In genomic region chr6:100785982-100786381, GRCh38 we compare ENCODE assay signal across 22 cellular contexts.
A peak's percentile ranks its signal among the peaks of the same experiment; 100 is the strongest.
DNase-seq lines count a peak whose midpoint lies in the region; ATAC-seq, FAIRE-seq and TF ChIP-seq lines count a peak whose summit lies in the region.
"Had no signal": no experiment of that assay in that cellular context is flagged by ENCODE, and none has a peak within 500 bp of the region (broad histone marks: within the 10 kb centered on the region; RNA-seq: fewer than 3 reads in every experiment).

No MANE protein-coding gene starts in this region.

- H3K27me3 ChIP-seq in effector memory CD4-positive, alpha-beta T cell (replicated peaks; ENCODE audit: control insufficient read depth, insufficient read depth, low read length, poor library complexity, severe bottlenecking), result no peaks in the 10 kb centered on the region

- H3K36me3 Mint-ChIP-seq in stimulated activated effector memory CD8-positive, alpha-beta T cell treated with anti-CD3 and anti-CD28 coated beads, Interleukin-12 subunit alpha, Interleukin-12 subunit beta, amount 100 ng/mL, for 72 hours, result no peaks in the 10 kb centered on the region
- peaks cover 25% of the 10 kb centered on the region for H3K36me3 Mint-ChIP-seq in activated CD8-positive, alpha-beta T cell treated with anti-CD3 and anti-CD28 coated beads for 36 hours (ENCODE audit: low read depth)

- H3K9me3 ChIP-seq in effector memory CD4-positive, alpha-beta T cell (ENCODE audit: control insufficient read depth, low read length), result no peaks in the 10 kb centered on the region
- H3K9me3 ChIP-seq: A549, Caco-2, HAP-1 had no signal

- H3K4me3 ChIP-seq in effector memory CD4-positive, alpha-beta T cell (ENCODE audit: insufficient read depth, low read depth, low read length, poor library complexity, severe bottlenecking), result no peak overlapping the region
- H3K4me3 ChIP-seq: A549, GM23248, HAP-1 had no signal

- no peak overlapping the region for H3K27ac Mint-ChIP-seq in stimulated activated effector memory CD8-positive, alpha-beta T cell treated with anti-CD3 and anti-CD28 coated beads, Interleukin-12 subunit alpha, Interleukin-12 subunit beta, amount 100 ng/mL, for 72 hours
- no peak overlapping the region for H3K27ac Mint-ChIP-seq in activated CD8-positive, alpha-beta T cell treated with anti-CD3 and anti-CD28 coated beads for 36 hours
- H3K27ac Mint-ChIP-seq: CD4-positive, alpha-beta T cell; IgD-negative memory B cell had no signal

- no peaks in the 10 kb centered on the region for H3K9me3 Mint-ChIP-seq in stimulated activated effector memory CD8-positive, alpha-beta T cell treated with anti-CD3 and anti-CD28 coated beads, Interleukin-12 subunit alpha, Interleukin-12 subunit beta, amount 100 ng/mL, for 72 hours
- no peaks in the 10 kb centered on the region for H3K9me3 Mint-ChIP-seq in activated CD8-positive, alpha-beta T cell treated with anti-CD3 and anti-CD28 coated beads for 36 hours
- H3K9me3 Mint-ChIP-seq: CD4-positive, alpha-beta T cell; IgD-negative memory B cell had no signal

- intact Hi-C loops in activated CD8-positive, alpha-beta T cell treated with anti-CD3 and anti-CD28 coated beads for 36 hours (cut with micrococcal nuclease), result no loop called here

- DNase-seq in GM19239 (ENCODE audit: insufficient read length, low spot score) (no peak), brain pericyte (ENCODE audit: low read depth, low spot score) (peak; percentile 48), HCEC 1CT (no peak)
- no peak for DNase-seq in stimulated activated effector memory CD8-positive, alpha-beta T cell treated with anti-CD3 and anti-CD28 coated beads, Interleukin-12 subunit alpha, Interleukin-12 subunit beta, amount 100 ng/mL, for 72 hours (ENCODE audit: low spot score in 2 of 2)
- DNase-seq in activated CD8-positive, alpha-beta T cell treated with anti-CD3 and anti-CD28 coated beads for 36 hours, result no peak
- DNase-seq in effector memory CD4-positive, alpha-beta T cell, result no peak
- DNase-seq: AML-193; Caco-2; CD4-positive, alpha-beta T cell; DMS153; DMS79; GDM1; GM23248; Karpas-422; KBM-7 had no signal

- peak; percentile 4 for FAIRE-seq in GM19239 (lab: Jason Lieb, UNC)
- FAIRE-seq: A549, HTR-8/SVneo had no signal

- no peaks in the 10 kb centered on the region for H3K36me3 ChIP-seq in effector memory CD4-positive, alpha-beta T cell (ENCODE audit: control insufficient read depth, insufficient read depth, low read length)
- H3K36me3 ChIP-seq: HAP-1 had no signal

- H3K4me1 ChIP-seq in effector memory CD4-positive, alpha-beta T cell (ENCODE audit: control insufficient read depth, insufficient read depth, low read length, poor library complexity, severe bottlenecking), result no peaks in the 10 kb centered on the region
- H3K4me1 ChIP-seq: A549, Caco-2, HAP-1 had no signal

- H3K27me3 Mint-ChIP-seq in activated CD8-positive, alpha-beta T cell treated with anti-CD3 and anti-CD28 coated beads for 36 hours, result no peaks in the 10 kb centered on the region
- H3K27me3 Mint-ChIP-seq: CD4-positive, alpha-beta T cell; IgD-negative memory B cell had no signal

- POLR2A ChIA-PET in activated CD8-positive, alpha-beta T cell treated with anti-CD3 and anti-CD28 coated beads for 36 hours (lab: Charles Lee), result no interaction called here

- ATAC-seq in HG03432 (IDR thresholded peaks at IDR 0.05; ENCODE audit: unreplicated experiment), result peak; percentile 55
- ATAC-seq in stimulated activated effector memory CD8-positive, alpha-beta T cell treated with anti-CD3 and anti-CD28 coated beads, Interleukin-12 subunit alpha, Interleukin-12 subunit beta, amount 100 ng/mL, for 72 hours, result peak; percentile 62
- no peak for ATAC-seq in activated CD8-positive, alpha-beta T cell treated with anti-CD3 and anti-CD28 coated beads for 36 hours
- ATAC-seq: A549 had no signal

- CTCF ChIA-PET in activated CD8-positive, alpha-beta T cell treated with anti-CD3 and anti-CD28 coated beads for 36 hours (lab: Charles Lee), result no interaction called here

- H3K27ac ChIP-seq in effector memory CD4-positive, alpha-beta T cell (ENCODE audit: insufficient read depth, low read length, poor library complexity, severe bottlenecking), result no peak overlapping the region
- H3K27ac ChIP-seq: 22Rv1, A549, C4-2B, GM23248 had no signal

- no peak overlapping the region for H3K4me3 Mint-ChIP-seq in stimulated activated effector memory CD8-positive, alpha-beta T cell treated with anti-CD3 and anti-CD28 coated beads, Interleukin-12 subunit alpha, Interleukin-12 subunit beta, amount 100 ng/mL, for 72 hours
- H3K4me3 Mint-ChIP-seq in activated CD8-positive, alpha-beta T cell treated with anti-CD3 and anti-CD28 coated beads for 36 hours, result no peak overlapping the region
- H3K4me3 Mint-ChIP-seq: CD4-positive, alpha-beta T cell; IgD-negative memory B cell had no signal

- no peak for TF ChIP-seq CTCF in activated CD8-positive, alpha-beta T cell treated with anti-CD3 and anti-CD28 coated beads for 36 hours (IDR thresholded peaks at IDR 0.05)

- H3K4me1 Mint-ChIP-seq in stimulated activated effector memory CD8-positive, alpha-beta T cell treated with anti-CD3 and anti-CD28 coated beads, Interleukin-12 subunit alpha, Interleukin-12 subunit beta, amount 100 ng/mL, for 72 hours, result peaks cover 8% of the 10 kb centered on the region
- peaks cover 5% of the 10 kb centered on the region for H3K4me1 Mint-ChIP-seq in activated CD8-positive, alpha-beta T cell treated with anti-CD3 and anti-CD28 coated beads for 36 hours (ENCODE audit: low read depth)
